Comparison of ENCODE assay signal across 8 cellular contexts in the genomic region with DNA sequence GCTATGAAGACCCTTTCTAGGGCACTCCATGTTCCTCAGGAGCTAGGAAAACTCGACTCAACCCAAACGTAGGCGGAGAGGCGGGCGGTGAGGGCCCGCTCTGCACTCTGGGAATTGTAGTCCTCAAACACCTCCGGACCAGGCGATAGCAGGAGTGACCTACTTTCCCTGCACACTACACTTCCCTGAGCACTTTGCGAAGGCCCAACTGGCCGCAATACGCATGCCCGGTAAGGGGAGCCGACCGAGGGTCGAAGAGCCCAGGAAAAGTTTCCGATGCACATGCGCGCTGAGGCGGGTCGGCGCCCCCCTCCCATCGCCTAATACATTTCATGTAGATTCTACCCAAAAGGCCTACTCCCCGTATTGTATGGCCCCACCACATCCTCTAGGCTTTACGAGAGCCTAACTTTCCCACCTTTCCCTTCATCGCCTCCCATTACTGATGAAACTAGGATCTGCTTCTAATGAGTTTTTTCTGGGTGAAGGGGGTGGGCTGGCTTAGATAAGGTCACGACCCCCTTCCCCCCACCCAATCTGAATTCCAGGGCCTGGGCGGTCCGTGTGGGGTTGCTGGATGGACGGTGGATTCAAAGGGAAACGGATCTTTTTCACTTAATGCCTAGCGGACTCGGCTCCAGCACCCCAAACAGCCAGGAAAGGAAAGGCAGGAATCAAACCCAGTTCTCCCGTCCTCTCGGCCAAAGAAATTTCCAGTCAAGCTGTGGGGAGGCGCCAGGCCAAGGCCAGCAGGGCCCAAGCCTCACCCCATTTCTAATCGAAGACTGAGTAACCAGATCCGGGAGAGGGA. TPM values are rescaled to one million over a fixed set of nuclear protein-coding genes. Genes with fewer than 3 reads are reported as not detected.
DNase-seq lines count a peak whose midpoint lies in the region; ATAC-seq, FAIRE-seq and TF ChIP-seq lines count a peak whose summit lies in the region.

No MANE protein-coding gene starts in this region.

- H3K4me3 ChIP-seq in keratinocyte (ENCODE audit: control insufficient read depth in 2 of 3, extremely low read depth in 1 of 3, insufficient read depth in 2 of 3, low read depth in 1 of 3, low read length in 3 of 3) = peak overlapping the region; percentile 71 to 100 (median 97)

- TF ChIP-seq POLR2A in GM18951 (IDR thresholded peaks at IDR 0.05; ENCODE audit: extremely low read depth, insufficient read depth, insufficient read length) = peak; percentile 53

- DNase-seq in AG08395 (ENCODE audit: low spot score) (peak; percentile 89), NCI-H460 (ENCODE audit: extremely low read depth, low read depth) (peak; percentile 93), cerebellum (ENCODE audit: low spot score) (peak; percentile 93), keratinocyte (ENCODE audit: low read depth, low spot score) (no peak)
- peak; percentile 67 to 83 for DNase-seq in activated CD4-positive, alpha-beta T cell treated with anti-CD3 and anti-CD28 coated beads for 24 hours (ENCODE audit: low read depth in 2 of 2)
- peak; percentile 79 for DNase-seq in stimulated activated CD4-positive, alpha-beta T cell treated with anti-CD3 and anti-CD28 coated beads, Interleukin-12 subunit alpha, Interleukin-12 subunit beta, amount 100 ng/mL, for 4 hours

- H3K27ac ChIP-seq in keratinocyte (ENCODE audit: control insufficient read depth, insufficient read depth, low read length) = peak overlapping the region; percentile 95

- peak overlapping the region; percentile 96 for H3K9ac ChIP-seq in keratinocyte (ENCODE audit: control insufficient read depth, extremely low read depth, insufficient read depth, low read length)

- dilution Hi-C loops in keratinocyte (cut with MboI; ENCODE audit: extremely low pct_ligation_motif_present, low sequenced_read_pairs) = no loop called here

- in situ Hi-C loops in GM18951 (cut with MboI; ENCODE audit: low sequenced_read_pairs, unreplicated experiment) = no loop called here

- H3K9me1 ChIP-seq in keratinocyte (ENCODE audit: control insufficient read depth, extremely low read depth, insufficient read depth, low read length) = no peaks in the 10 kb centered on the region

- ATAC-seq in HG03280 (IDR thresholded peaks at IDR 0.05; ENCODE audit: unreplicated experiment) = peak; percentile 48

- no peak for TF ChIP-seq CTCF in keratinocyte (optimal IDR thresholded peaks at IDR 0.05 in 1 of 3, IDR thresholded peaks at IDR 0.05 in 1 of 3, conservative IDR thresholded peaks at IDR 0.05 in 1 of 3; ENCODE audit: extremely low read depth in 1 of 3, insufficient read depth in 2 of 3, low read length in 3 of 3)

- peaks cover 67% of the 10 kb centered on the region for H3K79me2 ChIP-seq in keratinocyte (ENCODE audit: control insufficient read depth, insufficient read depth, low read length)

- H3K4me1 ChIP-seq in keratinocyte (ENCODE audit: control insufficient read depth, extremely low read depth, insufficient read depth, low read length) = peaks cover 15% of the 10 kb centered on the region

- H3K27me3 ChIP-seq in keratinocyte (ENCODE audit: control insufficient read depth, extremely low read depth, insufficient read depth, low read length) = no peaks in the 10 kb centered on the region

- H3K9me3 ChIP-seq in keratinocyte (ENCODE audit: control insufficient read depth, low read depth, low read length) = no peaks in the 10 kb centered on the region

- peak overlapping the region; percentile 99 for H3K4me2 ChIP-seq in keratinocyte (ENCODE audit: control insufficient read depth, extremely low read depth, insufficient read depth, low read depth, low read length)

- H2AFZ ChIP-seq in keratinocyte (ENCODE audit: control insufficient read depth, low read length) = peak overlapping the region; percentile 92

- peaks cover 9% of the 10 kb centered on the region for H4K20me1 ChIP-seq in keratinocyte (ENCODE audit: control insufficient read depth, extremely low read depth, insufficient read depth, low read length)

- FAIRE-seq in keratinocyte (lab: Jason Lieb, UNC) = peak; percentile 56

- H3K36me3 ChIP-seq in keratinocyte (ENCODE audit: control insufficient read depth in 2 of 2, extremely low read depth in 1 of 2, insufficient read depth in 2 of 2, low read length in 2 of 2) = peaks cover 11 to 17% of the 10 kb centered on the region in 2 experiments

RNA-seq across cellular contexts. Expression of a gene that starts 2.0 kb away (rescaled TPM):
- 16.1 and 18.2 TPM in 2 replicates for total RNA-seq in NCI-H460 (2014; rRNA removed; shearing (Covaris generic))
- 9.7 and 9.8 TPM in 2 replicates for polyA plus RNA-seq in NCI-H460 (2014; cell fraction: nucleus; rRNA removed)
- total RNA-seq in cerebellum = 22.4 TPM
- polyA plus RNA-seq in keratinocyte = 14.5 to 19.2 TPM (median 14.6 TPM) in 3 replicates
- 7.6 TPM for polyA plus RNA-seq in keratinocyte (2011; ENCODE audit: low read depth)
- 17.6 and 22.5 TPM in 2 replicates for polyA plus RNA-seq in keratinocyte (2011; cell fraction: cytosol; rRNA removed)
- polyA plus RNA-seq in keratinocyte (2011; cell fraction: nucleus; rRNA removed) = 41.0 and 46.7 TPM in 2 replicates
- polyA plus RNA-seq in keratinocyte (2012; ENCODE audit: low replicate concordance) = 23.6 and 24.3 TPM in 2 replicates
- 20.1 to 58.2 TPM (median 22.7 TPM) in 3 replicates for polyA minus RNA-seq in keratinocyte
- polyA minus RNA-seq in keratinocyte (2011; cell fraction: cytosol; rRNA and poly(A)+ RNA removed) = 31.7 TPM
- polyA minus RNA-seq in keratinocyte (2011; cell fraction: nucleus; rRNA and poly(A)+ RNA removed) = 21.8 and 30.1 TPM in 2 replicates

RNA-seq across cellular contexts. Expression of a gene that starts 23.9 kb away (rescaled TPM):
- total RNA-seq in NCI-H460 (2014; rRNA removed; shearing (Covaris generic)) = 66.8 and 69.2 TPM in 2 replicates
- polyA plus RNA-seq in NCI-H460 (2014; cell fraction: nucleus; rRNA removed) = 104 and 139 TPM in 2 replicates
- 31.0 TPM for total RNA-seq in cerebellum
- polyA plus RNA-seq in keratinocyte = 51.9 to 77.7 TPM (median 73.0 TPM) in 3 replicates
- 53.6 TPM for polyA plus RNA-seq in keratinocyte (2011; ENCODE audit: low read depth)
- polyA plus RNA-seq in keratinocyte (2011; cell fraction: cytosol; rRNA removed) = 40.8 and 41.7 TPM in 2 replicates
- polyA plus RNA-seq in keratinocyte (2011; cell fraction: nucleus; rRNA removed) = 26.2 and 35.5 TPM in 2 replicates
- polyA plus RNA-seq in keratinocyte (2012; ENCODE audit: low replicate concordance) = 37.7 and 52.7 TPM in 2 replicates
- 11.0 to 24.8 TPM (median 14.1 TPM) in 3 replicates for polyA minus RNA-seq in keratinocyte
- polyA minus RNA-seq in keratinocyte (2011; cell fraction: cytosol; rRNA and poly(A)+ RNA removed) = 8.8 TPM
- polyA minus RNA-seq in keratinocyte (2011; cell fraction: nucleus; rRNA and poly(A)+ RNA removed) = 3.8 and 8.6 TPM in 2 replicates

RNA-seq across cellular contexts. Expression of a gene that starts 24.4 kb away (rescaled TPM):
- 66.1 and 72.0 TPM in 2 replicates for total RNA-seq in NCI-H460 (2014; rRNA removed; shearing (Covaris generic))
- polyA plus RNA-seq in NCI-H460 (2014; cell fraction: nucleus; rRNA removed) = 73.6 and 93.2 TPM in 2 replicates
- total RNA-seq in cerebellum = 64.5 TPM
- 20.7 to 57.9 TPM (median 37.2 TPM) in 3 replicates for polyA plus RNA-seq in keratinocyte
- 40.0 TPM for polyA plus RNA-seq in keratinocyte (2011; ENCODE audit: low read depth)
- 35.0 and 56.8 TPM in 2 replicates for polyA plus RNA-seq in keratinocyte (2011; cell fraction: cytosol; rRNA removed)
- 71.1 and 86.9 TPM in 2 replicates for polyA plus RNA-seq in keratinocyte (2011; cell fraction: nucleus; rRNA removed)
- 63.5 and 73.5 TPM in 2 replicates for polyA plus RNA-seq in keratinocyte (2012; ENCODE audit: low replicate concordance)
- 24.7 to 137 TPM (median 37.7 TPM) in 3 replicates for polyA minus RNA-seq in keratinocyte
- polyA minus RNA-seq in keratinocyte (2011; cell fraction: cytosol; rRNA and poly(A)+ RNA removed) = 32.4 TPM
- 49.6 and 64.0 TPM in 2 replicates for polyA minus RNA-seq in keratinocyte (2011; cell fraction: nucleus; rRNA and poly(A)+ RNA removed)
